ENCODE assay signal across 32 cellular contexts in genomic region chr2:143594745-143595144, GRCh38.
"Had no signal": no experiment of that assay in that cellular context is flagged by ENCODE, and none has a peak within 500 bp of the region (broad histone marks: within the 10 kb centered on the region; RNA-seq: fewer than 3 reads in every experiment).

No MANE protein-coding gene starts in this region.

- H3K36me3 ChIP-seq: MG63 had no signal

- H3K9me3 ChIP-seq: MG63 had no signal

- H3K27me3 ChIP-seq: MG63 had no signal

- H3K4me2 ChIP-seq: KMS-11 had no signal

- H3K27ac ChIP-seq: KMS-11 had no signal

- DNase-seq: Karpas-422, Kasumi-1, KG1, MG63, MM.1S, MV-4-11, NCI-H1048, NCI-H1092, NCI-H1092 treated with DMSO at 0.1 percent for 48 hours, NCI-H1105, NCI-H1417 treated with DMSO at 0.1 percent for 48 hours, NCI-H1436, NCI-H1436 treated with DMSO at 0.1 percent for 48 hours, NCI-H146, NCI-H1694, NCI-H1694 treated with DMSO at 0.1 percent for 48 hours, NCI-H187, NCI-H187 treated with DMSO at 0.1 percent for 48 hours, NCI-H1930, NCI-H2029, NCI-H2029 treated with DMSO at 0.1 percent for 48 hours, NCI-H2081 treated with DMSO at 0.1 percent for 48 hours, NCI-H2107, NCI-H2171, NCI-H2171 treated with DMSO at 0.1 percent for 48 hours, NCI-H2227 treated with DMSO at 0.1 percent for 48 hours, NCI-H226, NCI-H345, NCI-H446, NCI-H446 treated with DMSO at 0.1 percent for 48 hours, NCI-H510A had no signal

- H3K9ac ChIP-seq: KMS-11 had no signal

- H3K4me3 ChIP-seq: MG63 had no signal
